ENCODE assay signal across 9 cellular contexts in the genomic region with DNA sequence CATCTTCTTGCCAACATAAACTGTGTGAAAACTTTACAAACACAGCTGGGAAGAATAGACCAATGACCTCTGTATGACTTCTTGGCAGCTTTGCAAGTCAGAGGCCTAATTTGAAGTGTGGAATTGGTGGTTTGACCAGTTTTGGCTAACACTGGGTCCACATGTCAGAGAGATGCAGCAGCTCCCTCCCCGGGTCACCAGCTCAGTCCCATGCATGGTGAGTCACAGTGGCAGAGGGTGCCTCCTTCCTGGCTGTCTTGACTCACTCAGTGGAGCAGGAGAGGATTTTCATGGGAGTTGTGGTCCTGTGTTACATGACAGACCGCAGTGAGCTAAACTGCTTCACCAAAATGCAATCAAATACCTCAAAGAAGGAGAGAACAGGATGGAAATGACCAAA. TPM values are rescaled to one million over a fixed set of nuclear protein-coding genes. Genes with fewer than 3 reads are reported as not detected.
DNase-seq lines count a peak whose midpoint lies in the region; ATAC-seq and TF ChIP-seq lines count a peak whose summit lies in the region.
"Had no signal": no experiment of that assay in that cellular context is flagged by ENCODE, and none has a peak within 500 bp of the region (broad histone marks: within the 10 kb centered on the region; RNA-seq: fewer than 3 reads in every experiment).

No MANE protein-coding gene starts in this region.

- no peak for TF ChIP-seq CTCF in astrocyte of the spinal cord (IDR thresholded peaks at IDR 0.05; ENCODE audit: low read depth, low read length)

- H3K9me3 Mint-ChIP-seq in activated T-helper 2 cell treated with anti-CD3 and anti-CD28 coated beads, Interferon-gamma antibody, Interleukin-2, Interleukin-4, amounts not matched to agents 10 μg/mL and 5 μg/mL and 100 μg/mL, durations not matched to agents 14 hours and 24 hours and 36 hours: peaks cover 12% of the 10 kb centered on the region

- in situ Hi-C loops in astrocyte of the spinal cord (cut with HindIII; ENCODE audit: low sequenced_read_pairs): no loop called here

- H3K4me3 ChIP-seq in astrocyte of the spinal cord (ENCODE audit: low read depth, low read length): no peak overlapping the region
- H3K4me3 ChIP-seq: heart left ventricle had no signal

- H3K36me3 Mint-ChIP-seq in activated T-helper 2 cell treated with anti-CD3 and anti-CD28 coated beads, Interferon-gamma antibody, Interleukin-2, Interleukin-4, amounts not matched to agents 10 μg/mL and 5 μg/mL and 100 μg/mL, durations not matched to agents 14 hours and 24 hours and 36 hours (ENCODE audit: low read depth): peaks cover 3% of the 10 kb centered on the region

- peaks cover 26% of the 10 kb centered on the region for H3K27me3 Mint-ChIP-seq in activated T-helper 2 cell treated with anti-CD3 and anti-CD28 coated beads, Interferon-gamma antibody, Interleukin-2, Interleukin-4, amounts not matched to agents 10 μg/mL and 5 μg/mL and 100 μg/mL, durations not matched to agents 14 hours and 24 hours and 36 hours (ENCODE audit: low read depth)

- no peak overlapping the region for H3K27ac Mint-ChIP-seq in activated T-helper 2 cell treated with anti-CD3 and anti-CD28 coated beads, Interferon-gamma antibody, Interleukin-2, Interleukin-4, amounts not matched to agents 10 μg/mL and 5 μg/mL and 100 μg/mL, durations not matched to agents 14 hours and 24 hours and 36 hours

- peaks cover 32% of the 10 kb centered on the region for H3K4me1 Mint-ChIP-seq in activated T-helper 2 cell treated with anti-CD3 and anti-CD28 coated beads, Interferon-gamma antibody, Interleukin-2, Interleukin-4, amounts not matched to agents 10 μg/mL and 5 μg/mL and 100 μg/mL, durations not matched to agents 14 hours and 24 hours and 36 hours (ENCODE audit: low read depth)

- intact Hi-C loops in activated T-helper 2 cell treated with anti-CD3 and anti-CD28 coated beads, Interferon-gamma antibody, Interleukin-2, Interleukin-4, amounts not matched to agents 10 μg/mL and 5 μg/mL and 100 μg/mL, durations not matched to agents 14 hours and 24 hours and 36 hours (cut with micrococcal nuclease): no loop called here

- DNase-seq in astrocyte of the spinal cord (ENCODE audit: low read depth, low spot score) (peak; percentile 95), renal cortical epithelial cell (ENCODE audit: low read depth) (peak; percentile 87), NCI-H446 treated with DMSO at 0.1 percent for 48 hours (lab: John Stamatoyannopoulos, UW) (no peak), NCI-H526 treated with DMSO at 0.1 percent for 48 hours (lab: John Stamatoyannopoulos, UW) (no peak), NCI-H2171 (lab: John Stamatoyannopoulos, UW) (no peak)
- DNase-seq in activated T-helper 2 cell treated with anti-CD3 and anti-CD28 coated beads, Interferon-gamma antibody, Interleukin-2, Interleukin-4, amounts not matched to agents 10 μg/mL and 5 μg/mL and 100 μg/mL, durations not matched to agents 14 hours and 24 hours and 36 hours (ENCODE audit: low spot score): no peak

- ATAC-seq in GM18907 (IDR thresholded peaks at IDR 0.05; ENCODE audit: unreplicated experiment) (peak; percentile 57), HG03439 (IDR thresholded peaks at IDR 0.05; ENCODE audit: unreplicated experiment) (peak; percentile 51)

- H3K4me3 Mint-ChIP-seq in activated T-helper 2 cell treated with anti-CD3 and anti-CD28 coated beads, Interferon-gamma antibody, Interleukin-2, Interleukin-4, amounts not matched to agents 10 μg/mL and 5 μg/mL and 100 μg/mL, durations not matched to agents 14 hours and 24 hours and 36 hours (ENCODE audit: low read depth): no peak overlapping the region

RNA-seq across cellular contexts. Expression of gene STARD3NL, which starts 8.2 kb away (rescaled TPM):
- total RNA-seq in renal cortical epithelial cell: 94.6 and 124 TPM in 2 replicates
- total RNA-seq in activated T-helper 2 cell treated with anti-CD3 and anti-CD28 coated beads, Interferon-gamma antibody, Interleukin-2, Interleukin-4, amounts not matched to agents 10 μg/mL and 5 μg/mL and 100 μg/mL, durations not matched to agents 14 hours and 24 hours and 36 hours: 39.2 and 42.4 TPM in 2 replicates

Comparison
In these comparisons a context has a peak if more than half of its experiments do, and no peak if none do; other contexts are left out.
1. DNase-seq: peak in astrocyte of the spinal cord (single experiment) and renal cortical epithelial cell (single experiment); none in activated T-helper 2 cell treated with anti-CD3 and anti-CD28 coated beads, Interferon-gamma antibody, Interleukin-2, Interleukin-4, amounts not matched to agents 10 μg/mL and 5 μg/mL and 100 μg/mL, durations not matched to agents 14 hours and 24 hours and 36 hours (single experiment), NCI-H446 treated with DMSO at 0.1 percent for 48 hours (single experiment), NCI-H526 treated with DMSO at 0.1 percent for 48 hours (single experiment) and NCI-H2171 (single experiment).